1 cellular context compared by ENCODE assay signal in genomic region chr2:128485761-128486639, GRCh38.
TF ChIP-seq lines count a peak whose summit lies in the region.

No MANE protein-coding gene starts in this region.

TF ChIP-seq in H1, 55 proteins besides CTCF, POLR2A, EP300 and RAD21:
- TF ChIP-seq SAP30 (IDR thresholded peaks at IDR 0.05; ENCODE audit: insufficient read depth, insufficient replicate concordance, low read length), result no peak
- TF ChIP-seq SRF (IDR thresholded peaks at IDR 0.05; ENCODE audit: low read depth, low read length), result no peak
- no peak for TF ChIP-seq SP1 (IDR thresholded peaks at IDR 0.05; ENCODE audit: low read depth, low read length)
- TF ChIP-seq SIX5 (IDR thresholded peaks at IDR 0.05; ENCODE audit: low read depth, low read length), result no peak
- TF ChIP-seq KDM5A (IDR thresholded peaks at IDR 0.05; ENCODE audit: low read length), result no peak
